In genomic region chr1:150516050-150516591, GRCh38 we compare ENCODE assay signal across 8 cellular contexts. TPM values are rescaled to one million over a fixed set of nuclear protein-coding genes. Genes with fewer than 3 reads are reported as not detected.
DNase-seq lines count a peak whose midpoint lies in the region; ATAC-seq and TF ChIP-seq lines count a peak whose summit lies in the region.

No MANE protein-coding gene starts in this region.

- ATAC-seq in natural killer cell (no peak), HG03565 (IDR thresholded peaks at IDR 0.05; ENCODE audit: unreplicated experiment) (no peak), GM21423 (IDR thresholded peaks at IDR 0.05; ENCODE audit: unreplicated experiment) (no peak), GM18870 (IDR thresholded peaks at IDR 0.05; ENCODE audit: unreplicated experiment) (no peak)

- H3K4me1 Mint-ChIP-seq in CD8-positive, alpha-beta memory T cell, result peaks cover 11 to 16% (median 13%) of the 10 kb centered on the region in 3 donors
- H3K4me1 Mint-ChIP-seq in endodermal cell (peaks cover 11% of the 10 kb centered on the region), natural killer cell (peaks cover 8 to 18% of the 10 kb centered on the region in 2 donors)

- H3K4me3 Mint-ChIP-seq in CD8-positive, alpha-beta memory T cell, result peak overlapping the region; percentile 87 to 94 (median 92)
- H3K4me3 Mint-ChIP-seq in endodermal cell (peak overlapping the region; percentile 86), natural killer cell (peak overlapping the region; percentile 93)

- DNase-seq in CD8-positive, alpha-beta memory T cell, result no peak
- DNase-seq in HL-60 (ENCODE audit: low read depth in 1 of 2, low spot score in 1 of 2) (peak in 1 of 2 experiments; percentile 14), SK-MEL-5 (ENCODE audit: low read depth, low spot score) (peak; percentile 17), endodermal cell (peak; percentile 66), natural killer cell (no peak)

- peaks cover 10% of the 10 kb centered on the region for H3K4me1 ChIP-seq in CD8-positive, alpha-beta memory T cell (ENCODE audit: insufficient read depth, low read length)
- no peaks in the 10 kb centered on the region for H3K4me1 ChIP-seq in endodermal cell (ENCODE audit: control insufficient read depth, insufficient read depth, low read length)

- H3K27ac ChIP-seq in CD8-positive, alpha-beta memory T cell (ENCODE audit: low read depth, low read length), result peak overlapping the region; percentile 61
- H3K27ac ChIP-seq in HL-60 (replicated peaks), result peak overlapping the region; percentile 47; the same call in 1 of the 2 replicates
- H3K27ac ChIP-seq in endodermal cell (ENCODE audit: low read depth, low read length), result no peak overlapping the region

- intact Hi-C loops in natural killer cell (cut with micrococcal nuclease), result no loop called here

- H3K9me3 ChIP-seq in CD8-positive, alpha-beta memory T cell (ENCODE audit: low read length), result no peaks in the 10 kb centered on the region
- no peaks in the 10 kb centered on the region for H3K9me3 ChIP-seq in endodermal cell (ENCODE audit: control insufficient read depth, low read length)

- H3K27me3 ChIP-seq in CD8-positive, alpha-beta memory T cell (ENCODE audit: insufficient read depth, low read length, poor library complexity, severe bottlenecking), result no peaks in the 10 kb centered on the region
- H3K27me3 ChIP-seq in HL-60 (ENCODE audit: insufficient read depth, poor library complexity, severe bottlenecking) (no peaks in the 10 kb centered on the region), endodermal cell (ENCODE audit: control insufficient read depth, insufficient read depth, low read length, poor library complexity, severe bottlenecking) (no peaks in the 10 kb centered on the region)

- in situ Hi-C loops in SK-MEL-5 (cut with HindIII; ENCODE audit: low pct_unique_long_range_greater_than_20kb, low sequenced_read_pairs), result no loop called here

- H3K9me3 Mint-ChIP-seq in CD8-positive, alpha-beta memory T cell, result no peaks in the 10 kb centered on the region
- H3K9me3 Mint-ChIP-seq in endodermal cell, result no peaks in the 10 kb centered on the region
- H3K9me3 Mint-ChIP-seq in natural killer cell, result no peaks in the 10 kb centered on the region

- peak overlapping the region; percentile 80 for H3K4me3 ChIP-seq in CD8-positive, alpha-beta memory T cell (ENCODE audit: low read length)
- peak overlapping the region; percentile 61 for H3K4me3 ChIP-seq in HL-60 (replicated peaks; ENCODE audit: insufficient read depth, low read length)
- peak overlapping the region; percentile 90 for H3K4me3 ChIP-seq in endodermal cell (ENCODE audit: low read length)

- H3K36me3 ChIP-seq in CD8-positive, alpha-beta memory T cell (ENCODE audit: insufficient read depth, low read length), result no peaks in the 10 kb centered on the region
- H3K36me3 ChIP-seq in endodermal cell (ENCODE audit: control insufficient read depth, insufficient read depth, low read length), result no peaks in the 10 kb centered on the region

- H3K9ac ChIP-seq in endodermal cell (ENCODE audit: extremely low read depth, low read length, poor library complexity, severe bottlenecking), result peak overlapping the region; percentile 47

- H3K36me3 Mint-ChIP-seq in CD8-positive, alpha-beta memory T cell, result peaks cover 0 to 4% (median 1%) of the 10 kb centered on the region in 3 donors
- H3K36me3 Mint-ChIP-seq in endodermal cell (ENCODE audit: low read depth) (peaks cover 7% of the 10 kb centered on the region), natural killer cell (no peaks in the 10 kb centered on the region)

- CTCF ChIA-PET in CD8-positive, alpha-beta memory T cell (lab: Charles Lee), result interaction anchor here (0.7 to 1.8 kb wide), 6 partner anchors 9 to 302 kb away, joined by 3 to 8 read pairs (median 3); no protein-coding TSS in a partner anchor

- 36 to 59% methylated on average over 12 to 19 of the region's 19 CpGs for WGBS in endodermal cell (ENCODE audit: insufficient coverage in 1 of 2, insufficient read length in 1 of 2), 2 experiments

- no peak for TF ChIP-seq CTCF in HL-60 (IDR thresholded peaks at IDR 0.05; ENCODE audit: insufficient read depth, low read length)
- TF ChIP-seq CTCF in endodermal cell (conservative IDR thresholded peaks at IDR 0.05), result no peak
- no peak for TF ChIP-seq CTCF in natural killer cell (IDR thresholded peaks at IDR 0.05)

- peak overlapping the region; percentile 17 to 96 (median 74) for H3K27ac Mint-ChIP-seq in CD8-positive, alpha-beta memory T cell
- H3K27ac Mint-ChIP-seq in endodermal cell (peak overlapping the region; percentile 54), natural killer cell (peak overlapping the region; percentile 62 to 77)

- POLR2A ChIA-PET in CD8-positive, alpha-beta memory T cell (lab: Charles Lee), result interaction anchor here (0.7 to 2.8 kb wide), 6 partner anchors 13 to 152 kb away, joined by 3 to 11 read pairs (median 4); partner anchors contain the start of genes RPRD2 and TARS2

- peaks cover 0 to 2% of the 10 kb centered on the region in 2 donors for H3K27me3 Mint-ChIP-seq in CD8-positive, alpha-beta memory T cell
- H3K27me3 Mint-ChIP-seq in endodermal cell (ENCODE audit: insufficient read depth) (no peaks in the 10 kb centered on the region), natural killer cell (ENCODE audit: low read depth in 2 of 2) (no peaks in the 10 kb centered on the region)

RNA-seq across cellular contexts. Expression of gene FALEC, which starts 0.6 kb away (rescaled TPM):
- total RNA-seq in CD8-positive, alpha-beta memory T cell, result not detected
- not detected for polyA plus RNA-seq in CD8-positive, alpha-beta memory T cell
- total RNA-seq in SK-MEL-5 (2014; rRNA removed; shearing (Covaris generic)), result not detected in 2 replicates
- not detected in 2 replicates for polyA plus RNA-seq in SK-MEL-5 (2015; cell fraction: cytosol; rRNA removed)
- 1.4 and 3.5 TPM in 2 replicates for polyA plus RNA-seq in SK-MEL-5 (2015; cell fraction: nucleus; rRNA removed)
- total RNA-seq in endodermal cell (1 to 10 TPM in 1 of 2 donors, under 1 TPM in 1; 0.70 to 1.6 TPM), natural killer cell (not detected)
- polyA plus RNA-seq in endodermal cell (2013, experiment 1 of 2), result not detected
- polyA plus RNA-seq in endodermal cell (2013, experiment 2 of 2), result not detected

RNA-seq across cellular contexts. Expression of gene ECM1, which starts 8.2 kb away (rescaled TPM):
- 1 to 10 TPM; 1.3 to 1.5 TPM for total RNA-seq in CD8-positive, alpha-beta memory T cell
- polyA plus RNA-seq in CD8-positive, alpha-beta memory T cell, result 0.09 TPM
- total RNA-seq in SK-MEL-5 (2014; rRNA removed; shearing (Covaris generic)), result 192 TPM in 2 replicates
- polyA plus RNA-seq in SK-MEL-5 (2015; cell fraction: cytosol; rRNA removed), result 401 and 407 TPM in 2 replicates
- polyA plus RNA-seq in SK-MEL-5 (2015; cell fraction: nucleus; rRNA removed), result 338 and 339 TPM in 2 replicates
- total RNA-seq in endodermal cell (1 to 10 TPM; 4.8 to 5.6 TPM), natural killer cell (under 1 TPM in 2 of 3 donors, not detected in 1; 0.42 to 0.43 TPM)
- polyA plus RNA-seq in endodermal cell (2013, experiment 1 of 2), result 5.6 TPM
- 8.3 TPM for polyA plus RNA-seq in endodermal cell (2013, experiment 2 of 2)

RNA-seq across cellular contexts. Expression of gene TARS2, which starts 28.9 kb away (rescaled TPM):
- total RNA-seq in CD8-positive, alpha-beta memory T cell, result 10 to 100 TPM; 49.7 to 51.2 TPM
- 29.0 TPM for polyA plus RNA-seq in CD8-positive, alpha-beta memory T cell
- 24.7 and 28.3 TPM in 2 replicates for total RNA-seq in SK-MEL-5 (2014; rRNA removed; shearing (Covaris generic))
- 42.5 and 49.5 TPM in 2 replicates for polyA plus RNA-seq in SK-MEL-5 (2015; cell fraction: cytosol; rRNA removed)
- polyA plus RNA-seq in SK-MEL-5 (2015; cell fraction: nucleus; rRNA removed), result 38.2 and 39.7 TPM in 2 replicates
- 10 to 100 TPM; 32.9 to 39.4 TPM for total RNA-seq in endodermal cell
- polyA plus RNA-seq in endodermal cell (2013, experiment 1 of 2), result 30.9 TPM
- 25.5 TPM for polyA plus RNA-seq in endodermal cell (2013, experiment 2 of 2)
- total RNA-seq in natural killer cell, result 10 to 100 TPM; 34.7 to 50.0 (median 44.9) TPM

RNA-seq across cellular contexts. Expression of gene ADAMTSL4, which starts 33.1 kb away (rescaled TPM):
- under 1 TPM; 0.22 to 0.31 TPM for total RNA-seq in CD8-positive, alpha-beta memory T cell
- not detected for polyA plus RNA-seq in CD8-positive, alpha-beta memory T cell
- total RNA-seq in SK-MEL-5 (2014; rRNA removed; shearing (Covaris generic)), result 0.27 and 0.48 TPM in 2 replicates
- polyA plus RNA-seq in SK-MEL-5 (2015; cell fraction: cytosol; rRNA removed), result 1.7 and 2.3 TPM in 2 replicates
- 4.4 and 6.4 TPM in 2 replicates for polyA plus RNA-seq in SK-MEL-5 (2015; cell fraction: nucleus; rRNA removed)
- 1 to 10 TPM; 3.7 to 3.9 TPM for total RNA-seq in endodermal cell
- 2.9 TPM for polyA plus RNA-seq in endodermal cell (2013, experiment 1 of 2)
- polyA plus RNA-seq in endodermal cell (2013, experiment 2 of 2), result 1.5 TPM
- 1 to 10 TPM; 1.7 to 2.9 (median 2.9) TPM for total RNA-seq in natural killer cell

Comparison
In these comparisons a context has a peak if more than half of its experiments do, and no peak if none do; other contexts are left out.
1. DNase-seq: peak in SK-MEL-5 (single experiment) and endodermal cell (single experiment); none in CD8-positive, alpha-beta memory T cell (0 of 5) and natural killer cell (single experiment).
2. RNA of gene ECM1, which starts 8.2 kb away (total RNA-seq): 192 TPM in SK-MEL-5; 4.8 to 5.6 TPM in endodermal cell, 1.3 to 1.5 TPM in CD8-positive, alpha-beta memory T cell and 0.42 to 0.43 TPM in natural killer cell; every median in the first group is over 10 times any median in the second.
3. Peak in every context shown above with its lines, with median percentiles within 50 percentile points of each other: H3K4me3 ChIP-seq, H3K27ac Mint-ChIP-seq and H3K4me3 Mint-ChIP-seq.